ENCODE assay signal across 17 cellular contexts in genomic region chr2:237718277-237718634, GRCh38.
DNase-seq lines count a peak whose midpoint lies in the region; ATAC-seq and TF ChIP-seq lines count a peak whose summit lies in the region.
"Had no signal": no experiment of that assay in that cellular context is flagged by ENCODE, and none has a peak within 500 bp of the region (broad histone marks: within the 10 kb centered on the region; RNA-seq: fewer than 3 reads in every experiment).

No MANE protein-coding gene starts in this region.

- no peaks in the 10 kb centered on the region for H3K27me3 Mint-ChIP-seq in activated naive CD8-positive, alpha-beta T cell
- no peaks in the 10 kb centered on the region for H3K27me3 Mint-ChIP-seq in activated naive CD8-positive, alpha-beta T cell treated with anti-CD3 and anti-CD28 coated beads, Interleukin-2, amount 50 U/mL, for 24 hours
- H3K27me3 Mint-ChIP-seq in natural killer cell (ENCODE audit: low read depth in 2 of 2): no peaks in the 10 kb centered on the region

- peaks cover 4% of the 10 kb centered on the region for H3K4me1 ChIP-seq in colonic mucosa
- H3K4me1 ChIP-seq in transverse colon: peaks cover 15 to 45% (median 32%) of the 10 kb centered on the region in 4 donors
- peaks cover 0 to 2% of the 10 kb centered on the region in 2 donors for H3K4me1 ChIP-seq in aorta (ENCODE audit: control insufficient read depth in 1 of 2, insufficient read depth in 2 of 2, low read length in 2 of 2)

- TF ChIP-seq CTCF in colonic mucosa (IDR thresholded peaks at IDR 0.05) (no peak), natural killer cell (IDR thresholded peaks at IDR 0.05) (no peak), transverse colon (IDR thresholded peaks at IDR 0.05) (no peak)

- no peak for TF ChIP-seq EP300 in transverse colon (IDR thresholded peaks at IDR 0.05; ENCODE audit: low read depth)

- peaks cover 9% of the 10 kb centered on the region for H3K36me3 Mint-ChIP-seq in activated naive CD8-positive, alpha-beta T cell
- H3K36me3 Mint-ChIP-seq in activated naive CD8-positive, alpha-beta T cell treated with anti-CD3 and anti-CD28 coated beads, Interleukin-2, amount 50 U/mL, for 24 hours (ENCODE audit: low read depth): peaks cover 46% of the 10 kb centered on the region
- H3K36me3 Mint-ChIP-seq in natural killer cell: peaks cover 9% of the 10 kb centered on the region

- WGBS in transverse colon (ENCODE audit: low coverage in 1 of 2), 2 donors: 87% methylated on average over 9 of the region's 9 CpGs; no CpG with 5 or more reads in 1 of the 2 donors
- WGBS in aorta, 2 donors: 90 to 92% methylated on average over 9 of the region's 9 CpGs

- H3K36me3 ChIP-seq in colonic mucosa (no peaks in the 10 kb centered on the region), transverse colon (no peaks in the 10 kb centered on the region), aorta (ENCODE audit: control insufficient read depth in 1 of 2, insufficient read depth in 2 of 2, low read length in 1 of 2) (no peaks in the 10 kb centered on the region)

- TF ChIP-seq POLR2A in transverse colon (IDR thresholded peaks at IDR 0.05): no peak

- H3K4me1 Mint-ChIP-seq in activated naive CD8-positive, alpha-beta T cell (ENCODE audit: low read depth): peaks cover 62% of the 10 kb centered on the region
- peaks cover 49% of the 10 kb centered on the region for H3K4me1 Mint-ChIP-seq in activated naive CD8-positive, alpha-beta T cell treated with anti-CD3 and anti-CD28 coated beads, Interleukin-2, amount 50 U/mL, for 24 hours
- peaks cover 63 to 72% of the 10 kb centered on the region in 2 donors for H3K4me1 Mint-ChIP-seq in natural killer cell

- H3K27ac Mint-ChIP-seq in activated naive CD8-positive, alpha-beta T cell: peak overlapping the region; percentile 58
- no peak overlapping the region for H3K27ac Mint-ChIP-seq in activated naive CD8-positive, alpha-beta T cell treated with anti-CD3 and anti-CD28 coated beads, Interleukin-2, amount 50 U/mL, for 24 hours
- peak overlapping the region; percentile 74 to 77 for H3K27ac Mint-ChIP-seq in natural killer cell

- no peaks in the 10 kb centered on the region for H3K9me3 Mint-ChIP-seq in activated naive CD8-positive, alpha-beta T cell (ENCODE audit: low read depth)
- H3K9me3 Mint-ChIP-seq in activated naive CD8-positive, alpha-beta T cell treated with anti-CD3 and anti-CD28 coated beads, Interleukin-2, amount 50 U/mL, for 24 hours: no peaks in the 10 kb centered on the region
- no peaks in the 10 kb centered on the region for H3K9me3 Mint-ChIP-seq in natural killer cell

- in situ Hi-C loops in transverse colon (cut with MboI; ENCODE audit: low pct_ligation_motif_present in 1 of 4, low pct_unique_long_range_greater_than_20kb in 1 of 4, low sequenced_read_pairs in 3 of 4): no loop called here

- H3K27me3 ChIP-seq in colonic mucosa: no peaks in the 10 kb centered on the region
- H3K27me3 ChIP-seq in transverse colon: no peaks in the 10 kb centered on the region
- H3K27me3 ChIP-seq in aorta (ENCODE audit: control insufficient read depth in 1 of 2, insufficient read depth in 2 of 2, low read length in 1 of 2): no peaks in the 10 kb centered on the region
- H3K27me3 ChIP-seq: heart left ventricle, SJSA1, upper lobe of left lung had no signal

- no peak overlapping the region for H3K9ac ChIP-seq in colonic mucosa (ENCODE audit: low read depth in 2 of 2, low read length in 2 of 2)

- H3K27ac ChIP-seq in colonic mucosa: peak overlapping the region; percentile 17
- H3K27ac ChIP-seq in transverse colon: peak overlapping the region; percentile 66 to 88 (median 83)
- peak overlapping the region in 1 of 2 donors; percentile 7 for H3K27ac ChIP-seq in aorta (ENCODE audit: low read depth in 1 of 2, low read length in 2 of 2)
- H3K27ac ChIP-seq: epithelial cell of prostate, SJSA1 had no signal

- H3K9me3 ChIP-seq in colonic mucosa: no peaks in the 10 kb centered on the region
- no peaks in the 10 kb centered on the region for H3K9me3 ChIP-seq in transverse colon
- H3K9me3 ChIP-seq in aorta (ENCODE audit: control insufficient read depth, low read length): no peaks in the 10 kb centered on the region
- H3K9me3 ChIP-seq: heart left ventricle, SJSA1, upper lobe of left lung had no signal

- H3K4me3 Mint-ChIP-seq in activated naive CD8-positive, alpha-beta T cell: no peak overlapping the region
- H3K4me3 Mint-ChIP-seq in activated naive CD8-positive, alpha-beta T cell treated with anti-CD3 and anti-CD28 coated beads, Interleukin-2, amount 50 U/mL, for 24 hours: no peak overlapping the region
- peak overlapping the region; percentile 45 for H3K4me3 Mint-ChIP-seq in natural killer cell

- intact Hi-C loops in colonic mucosa (cut with DNase I) (no loop called here), natural killer cell (cut with micrococcal nuclease) (no loop called here), transverse colon (cut with DNase I; ENCODE audit: low total_unique reads) (no loop called here), aorta (cut with DNase I) (no loop called here)

- H3K4me3 ChIP-seq in colonic mucosa: no peak overlapping the region
- H3K4me3 ChIP-seq in transverse colon: no peak overlapping the region
- no peak overlapping the region for H3K4me3 ChIP-seq in aorta (ENCODE audit: low read length in 2 of 2)
- H3K4me3 ChIP-seq: heart left ventricle, SJSA1, upper lobe of left lung had no signal

- DNase-seq in activated naive CD8-positive, alpha-beta T cell treated with anti-CD3 and anti-CD28 coated beads, Interleukin-2, amount 50 U/mL, for 24 hours: no peak
- no peak for DNase-seq in colonic mucosa
- DNase-seq in natural killer cell: no peak
- no peak for DNase-seq in transverse colon
- DNase-seq in aorta: no peak
- DNase-seq in NOMO-1 treated with DMSO at 0.1 percent for 48 hours (lab: John Stamatoyannopoulos, UW; ENCODE audit: unreplicated experiment): no peak
- DNase-seq: DMS 273 treated with DMSO at 0.1 percent for 48 hours; heart left ventricle; Karpas-422; NCI-H1436; stimulated activated CD4-positive, alpha-beta T cell treated with anti-CD3 and anti-CD28 coated beads, Interleukin-1b, Interleukin-23, amount 100 ng/mL, for 48 hours; upper lobe of left lung had no signal

- no peak for ATAC-seq in activated naive CD8-positive, alpha-beta T cell treated with anti-CD3 and anti-CD28 coated beads, Interleukin-2, amount 50 U/mL, for 24 hours
- no peak for ATAC-seq in natural killer cell
- ATAC-seq in aorta (ENCODE audit: low FRiP score): no peak
- ATAC-seq in GM18861 (IDR thresholded peaks at IDR 0.05; ENCODE audit: unreplicated experiment): no peak
- ATAC-seq: heart left ventricle, right cardiac atrium had no signal
